Comparison of ENCODE assay signal across 8 cellular contexts in the genomic region with DNA sequence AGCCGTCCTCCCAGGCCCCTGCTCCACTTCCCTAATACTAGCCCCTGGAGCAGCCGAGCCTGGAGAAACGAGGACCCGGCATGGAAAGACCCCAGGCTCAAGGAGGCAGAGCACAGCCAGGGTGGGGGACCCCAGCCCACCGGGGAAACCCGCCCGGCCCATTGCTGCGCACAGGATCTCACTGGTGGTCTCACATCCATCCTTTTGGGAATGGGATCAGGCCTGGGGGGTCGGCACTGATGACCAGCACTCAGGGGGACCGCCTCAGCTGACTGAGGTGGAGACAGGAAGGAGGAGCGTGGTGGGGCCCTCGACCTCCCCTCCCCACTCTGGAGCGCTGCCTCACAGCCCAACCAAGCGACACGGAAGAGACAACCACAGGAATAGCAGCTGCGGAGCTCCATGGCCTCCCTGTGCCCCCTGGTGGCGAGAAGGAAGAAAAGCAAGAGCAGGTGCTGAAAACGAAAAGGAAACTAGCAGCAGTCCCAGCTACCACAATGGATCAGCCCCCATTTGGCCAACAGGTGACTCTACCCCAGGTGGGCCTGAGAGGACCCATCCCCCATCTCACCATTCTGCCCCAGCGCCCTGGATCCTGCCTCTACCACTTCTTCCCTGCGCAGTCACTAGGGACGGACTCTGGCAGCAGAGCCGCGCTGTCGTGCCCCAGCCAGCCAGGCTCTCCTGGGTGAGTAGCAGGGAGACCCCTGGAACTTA. TPM values are rescaled to one million over a fixed set of nuclear protein-coding genes. Genes with fewer than 3 reads are reported as not detected.
A peak's percentile ranks its signal among the peaks of the same experiment; 100 is the strongest.
DNase-seq lines count a peak whose midpoint lies in the region; ATAC-seq and TF ChIP-seq lines count a peak whose summit lies in the region.
"Not testable (repeated sequence)": the region's sequence is repeated elsewhere in the genome, so short reads cannot be mapped to it uniquely, and the experiment has no call there.

No MANE protein-coding gene starts in this region.

- WGBS in heart right ventricle, 2 donors, result 21 to 25% methylated on average over 22 to 24 of the region's 24 CpGs

- TF ChIP-seq CTCF in GM12874 (IDR thresholded peaks at IDR 0.05; ENCODE audit: insufficient read depth, low read depth, low read length) (peak; percentile 69), heart right ventricle (IDR thresholded peaks at IDR 0.05) (peak; percentile 49 to 78 (median 72))

- peak overlapping the region in 1 of 10 donors; percentile 76 for H3K27ac ChIP-seq in heart right ventricle

- H3K9me3 ChIP-seq in heart right ventricle, result not testable (repeated sequence)

- not testable (repeated sequence) for H3K36me3 ChIP-seq in heart right ventricle

- peak overlapping the region in 8 of 10 donors; percentile 14 to 45 (median 32) for H3K4me3 ChIP-seq in heart right ventricle

- intact Hi-C loops in heart right ventricle (cut with DNase I), result loop anchor here (1.0 to 10.0 kb wide), 8 partner anchors 24 to 250 kb away; no protein-coding TSS in a partner anchor
- intact Hi-C loops in posterior vena cava (cut with DNase I), result loop anchor here (5.0 kb wide), 3 partner anchors 242 to 728 kb away; no protein-coding TSS in a partner anchor

- ATAC-seq in HG02763 (IDR thresholded peaks at IDR 0.05; ENCODE audit: unreplicated experiment) (peak; percentile 75), heart right ventricle (peak; percentile 77 to 88 (median 84))

- H3K27me3 ChIP-seq in heart right ventricle, result peaks cover 0 to 11% (median 0%) of the 10 kb centered on the region in 7 donors

- peak; percentile 27 for DNase-seq in NCI-H1105 (lab: John Stamatoyannopoulos, UW)
- DNase-seq in T follicular helper cell (ENCODE audit: low read depth), result peak; percentile 52
- DNase-seq in activated naive CD8-positive, alpha-beta T cell treated with anti-CD3 and anti-CD28 coated beads, Interleukin-2, amount 50 U/mL, for 16 hours (ENCODE audit: low read depth, low spot score), result peak; percentile 33
- peak; percentile 61 to 64 for DNase-seq in heart right ventricle
- DNase-seq in posterior vena cava (ENCODE audit: low spot score), result peak; percentile 90
- peak; percentile 75 for DNase-seq in ureter (ENCODE audit: low spot score)

- peaks cover 5 to 28% (median 15%) of the 10 kb centered on the region in 9 donors for H3K4me1 ChIP-seq in heart right ventricle

RNA-seq across cellular contexts. Expression of gene TNS1, which starts 31.9 kb away (rescaled TPM):
- total RNA-seq in heart right ventricle, result 100 to 1,000 TPM; 583 to 844 (median 738) TPM
- polyA plus RNA-seq in heart right ventricle, result 100 to 1,000 TPM in 1 of 2 donors, 10 to 100 TPM in 1; 64.6 to 244 TPM
- 1,000 to 10,000 TPM; 1,255 to 1,508 TPM for total RNA-seq in posterior vena cava
- 581 TPM for total RNA-seq in ureter

RNA-seq across cellular contexts. Expression of gene RUFY4, which starts 34.4 kb away (rescaled TPM):
- total RNA-seq in heart right ventricle (under 1 TPM in 1 of 10 donors, not detected in 9; 0.21 TPM), posterior vena cava (under 1 TPM in 1 of 2 donors, not detected in 1; 0.14 TPM), ureter (5.6 TPM)
- polyA plus RNA-seq in heart right ventricle, result not detected

Comparison
In these comparisons a context has a peak if more than half of its experiments do, and no peak if none do; other contexts are left out.
1. DNase-seq: peak in every context shown above with its lines; median percentile 90 in posterior vena cava; 75 in ureter; 62 in heart right ventricle; 52 in T follicular helper cell; 33 in activated naive CD8-positive, alpha-beta T cell treated with anti-CD3 and anti-CD28 coated beads, Interleukin-2, amount 50 U/mL, for 16 hours; 27 in NCI-H1105.